In the genomic region with DNA sequence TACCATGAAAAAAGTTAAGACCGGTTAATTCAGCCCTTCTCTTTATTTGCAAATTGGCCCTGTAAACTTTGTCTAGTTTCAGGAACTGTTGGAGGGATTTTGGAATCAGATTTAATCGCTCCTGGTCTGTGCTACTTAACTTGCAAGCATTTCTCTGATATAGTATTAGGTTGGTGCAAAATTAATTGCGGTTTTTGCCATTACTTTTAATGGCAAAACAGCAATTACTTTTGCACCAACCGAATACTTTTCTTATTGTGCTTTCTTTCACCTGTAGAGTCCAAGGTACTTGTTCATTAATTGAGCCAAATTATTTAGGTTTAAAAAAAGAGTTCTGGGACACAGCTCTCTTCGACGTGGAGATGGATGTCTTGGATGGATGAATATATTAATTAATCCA, we compare ENCODE assay signal across 23 cellular contexts.
"Had no signal": no experiment of that assay in that cellular context is flagged by ENCODE, and none has a peak within 500 bp of the region (broad histone marks: within the 10 kb centered on the region; RNA-seq: fewer than 3 reads in every experiment).

No MANE protein-coding gene starts in this region.

- H3K9me3 ChIP-seq: esophagus squamous epithelium, heart right ventricle, left lung, prostate gland, spleen, thoracic aorta, tibial nerve, upper lobe of left lung had no signal

- DNase-seq: cortex of kidney; effector memory CD8-positive, alpha-beta T cell; erythroblast; esophagus squamous epithelium; foreskin melanocyte; glutamatergic neuron; heart right ventricle; hippocampal formation; left cardiac atrium; left lung; mesenchymal stem cell; midbrain; naive thymus-derived CD4-positive, alpha-beta T cell; right cardiac atrium; spleen; stimulated activated CD4-positive, alpha-beta T cell treated with anti-CD3 and anti-CD28 coated beads, Interleukin-4, amount 100 ng/mL, for 4 hours; upper lobe of left lung had no signal

- H3K27me3 ChIP-seq: esophagus squamous epithelium, heart right ventricle, left lung, neural progenitor cell, spleen, tibial nerve, upper lobe of left lung had no signal

- ATAC-seq: effector memory CD8-positive, alpha-beta T cell; heart right ventricle; left cardiac atrium; left lung; naive thymus-derived CD4-positive, alpha-beta T cell; right cardiac atrium had no signal

- H2AFZ ChIP-seq: parathyroid adenoma had no signal

- H3K36me3 ChIP-seq: esophagus squamous epithelium, heart right ventricle, left lung, neural progenitor cell, prostate gland, spleen, thoracic aorta, tibial nerve, upper lobe of left lung had no signal

- H3K4me3 ChIP-seq: esophagus squamous epithelium, heart right ventricle, left lung, neural progenitor cell, prostate gland, skin epidermis, spleen, thoracic aorta, tibial nerve, upper lobe of left lung had no signal

- H3K79me2 ChIP-seq: parathyroid adenoma had no signal

- H3K27ac ChIP-seq: esophagus squamous epithelium, heart right ventricle, left lung, neural progenitor cell, parathyroid adenoma, prostate gland, skin epidermis, spleen, thoracic aorta, tibial nerve, upper lobe of left lung had no signal

- H3K4me1 ChIP-seq: esophagus squamous epithelium, parathyroid adenoma, prostate gland, tibial nerve, upper lobe of left lung had no signal

- H3K4me2 ChIP-seq: neural progenitor cell had no signal

- H3K9ac ChIP-seq: neural progenitor cell, parathyroid adenoma had no signal
